22 cellular contexts compared by ENCODE assay signal in genomic region chr5:92177926-92178487, GRCh38.
DNase-seq lines count a peak whose midpoint lies in the region; ATAC-seq and TF ChIP-seq lines count a peak whose summit lies in the region.
"Had no signal": no experiment of that assay in that cellular context is flagged by ENCODE, and none has a peak within 500 bp of the region (broad histone marks: within the 10 kb centered on the region; RNA-seq: fewer than 3 reads in every experiment).

No MANE protein-coding gene starts in this region.

- H3K27ac ChIP-seq in GM23248 (no peak overlapping the region), mesendoderm (ENCODE audit: low read depth, low read length) (no peak overlapping the region)
- H3K27ac ChIP-seq: A549, RWPE1 had no signal

- H3K4me2 ChIP-seq in GM23248 (ENCODE audit: unreplicated experiment) (no peak overlapping the region), mesendoderm (ENCODE audit: low read length) (no peak overlapping the region)
- H3K4me2 ChIP-seq: A549 had no signal

- 4 to 11% methylated on average over 1 of the region's 1 CpG for WGBS in GM23248 (ENCODE audit: low coverage in 1 of 2, low lambda C conversion rate in 2 of 2, missing lambda C conversion rate in 2 of 2), 2 experiments
- WGBS in mesendoderm (ENCODE audit: extremely low coverage, insufficient coverage, low lambda C conversion rate): no CpG with 5 or more reads among the region's 1 CpG

- H3K36me3 ChIP-seq in GM23248 (ENCODE audit: low read depth) (no peaks in the 10 kb centered on the region), adipocyte (ENCODE audit: control insufficient read depth, insufficient read depth, low read length, severe bottlenecking) (no peaks in the 10 kb centered on the region), mesendoderm (ENCODE audit: control insufficient read depth, insufficient read depth, low read length) (no peaks in the 10 kb centered on the region)
- H3K36me3 ChIP-seq: HAP-1 had no signal

- no peak overlapping the region for H2BK120ac ChIP-seq in mesendoderm (ENCODE audit: low read depth, low read length)

- no peak overlapping the region for H4K5ac ChIP-seq in mesendoderm (ENCODE audit: low read length)

- no peak overlapping the region for H3K18ac ChIP-seq in mesendoderm (ENCODE audit: low read length)

- no peaks in the 10 kb centered on the region for H3K9me3 ChIP-seq in GM23248 (ENCODE audit: low read depth)
- H3K9me3 ChIP-seq in adipocyte (ENCODE audit: control insufficient read depth, low read length): no peaks in the 10 kb centered on the region
- H3K9me3 ChIP-seq: A549, HAP-1 had no signal

- no peak overlapping the region for H2BK5ac ChIP-seq in mesendoderm (ENCODE audit: low read length)

- no peak overlapping the region for H3K4ac ChIP-seq in mesendoderm (ENCODE audit: low read depth, low read length)

- H3K4me3 ChIP-seq in GM23248: no peak overlapping the region
- no peak overlapping the region for H3K4me3 ChIP-seq in adipocyte (ENCODE audit: low read length)
- H3K4me3 ChIP-seq in fibroblast of pulmonary artery (replicated peaks; ENCODE audit: low read depth, low read length): no peak overlapping the region
- H3K4me3 ChIP-seq in mesendoderm (ENCODE audit: low read length): no peak overlapping the region
- H3K4me3 ChIP-seq: A549, HAP-1 had no signal

- H4K8ac ChIP-seq in mesendoderm (ENCODE audit: low read depth, low read length): no peak overlapping the region

- no peaks in the 10 kb centered on the region for H4K20me1 ChIP-seq in GM23248 (ENCODE audit: insufficient read depth)

- DNase-seq in GM23248: peak; percentile 10
- DNase-seq in HCEC 1CT: peak; percentile 26
- peak; percentile 80 for DNase-seq in adipocyte (ENCODE audit: low read depth)
- peak; percentile 3 for DNase-seq in fibroblast of pulmonary artery (ENCODE audit: low read depth)
- DNase-seq in KG1 (lab: John Stamatoyannopoulos, UW): no peak
- no peak for DNase-seq in mesendoderm
- DNase-seq: C1 segment of cervical spinal cord; CD4-positive, alpha-beta memory T cell; COR-L47; DMS53; Kasumi-1; NCI-H1694; NCI-H2081; NCI-H2227 treated with DMSO at 0.1 percent for 48 hours; NCI-H526 treated with DMSO at 0.1 percent for 48 hours; SHP77; T-cell had no signal

- TF ChIP-seq CTCF in fibroblast of pulmonary artery (IDR thresholded peaks at IDR 0.05; ENCODE audit: low read length, missing control alignments): no peak

- no peak overlapping the region for H2AK5ac ChIP-seq in mesendoderm (ENCODE audit: low read length)

- H3K9ac ChIP-seq in GM23248 (no peak overlapping the region), adipocyte (ENCODE audit: low read length) (no peak overlapping the region), mesendoderm (ENCODE audit: low read length) (no peak overlapping the region)

- no peak overlapping the region for H2AFZ ChIP-seq in GM23248

- H3K27me3 ChIP-seq in GM23248 (replicated peaks; ENCODE audit: insufficient read depth): no peaks in the 10 kb centered on the region
- no peaks in the 10 kb centered on the region for H3K27me3 ChIP-seq in adipocyte (replicated peaks; ENCODE audit: control insufficient read depth, insufficient read depth, low read length)
- H3K27me3 ChIP-seq in mesendoderm (ENCODE audit: insufficient read depth, low read length, poor library complexity): no peaks in the 10 kb centered on the region

- no peak for ATAC-seq in HG02981 (IDR thresholded peaks at IDR 0.05; ENCODE audit: unreplicated experiment)
- ATAC-seq: A549, Panc1, T-cell had no signal

- no peak overlapping the region for H3K56ac ChIP-seq in mesendoderm (ENCODE audit: low read length)

- no peak overlapping the region for H2BK15ac ChIP-seq in mesendoderm (replicated peaks; ENCODE audit: low read depth)

- H3F3A ChIP-seq in GM23248 (ENCODE audit: insufficient read depth): no peaks in the 10 kb centered on the region

- no peaks in the 10 kb centered on the region for H3K79me2 ChIP-seq in GM23248 (ENCODE audit: insufficient read depth)
- no peaks in the 10 kb centered on the region for H3K79me2 ChIP-seq in mesendoderm (ENCODE audit: control insufficient read depth, insufficient read depth, low read length)

- no peaks in the 10 kb centered on the region for H3K79me1 ChIP-seq in mesendoderm (ENCODE audit: low read length)

- H3K4me1 ChIP-seq in GM23248 (ENCODE audit: insufficient read depth) (no peaks in the 10 kb centered on the region), adipocyte (ENCODE audit: control insufficient read depth, insufficient read depth, low read length) (peaks cover 3% of the 10 kb centered on the region), mesendoderm (ENCODE audit: control insufficient read depth, low read depth, low read length) (no peaks in the 10 kb centered on the region)
- H3K4me1 ChIP-seq: A549, HAP-1 had no signal

- H3K9me2 ChIP-seq in GM23248 (ENCODE audit: insufficient read depth): no peaks in the 10 kb centered on the region

- H3K23ac ChIP-seq in mesendoderm (ENCODE audit: low read length): no peak overlapping the region

- in situ Hi-C loops in GM23248 (cut with MboI): no loop called here

Comparison
In these comparisons a context has a peak if more than half of its experiments do, and no peak if none do; other contexts are left out.
1. DNase-seq: peak in GM23248 (single experiment), HCEC 1CT (single experiment), adipocyte (single experiment) and fibroblast of pulmonary artery (single experiment); none in KG1 (single experiment) and mesendoderm (single experiment).